Comparison of ENCODE assay signal across 12 cellular contexts in genomic region chr11:2932850-2933251, GRCh38. TPM values are rescaled to one million over a fixed set of nuclear protein-coding genes. Genes with fewer than 3 reads are reported as not detected.
DNase-seq lines count a peak whose midpoint lies in the region; ATAC-seq, FAIRE-seq and TF ChIP-seq lines count a peak whose summit lies in the region.
"Had no signal": no experiment of that assay in that cellular context is flagged by ENCODE, and none has a peak within 500 bp of the region (broad histone marks: within the 10 kb centered on the region; RNA-seq: fewer than 3 reads in every experiment).

No MANE protein-coding gene starts in this region.

- peaks cover 0 to 10% (median 8%) of the 10 kb centered on the region in 8 donors for H3K9me3 ChIP-seq in spleen

- no peak overlapping the region for H2AK5ac ChIP-seq in mesendoderm (ENCODE audit: low read length)

- CTCF ChIA-PET in activated CD4-positive, alpha-beta T cell treated with anti-CD3 and anti-CD28 coated beads, Interleukin-2, amount 10 ng/mL, durations not matched to agents 7 days and 5 days (lab: Charles Lee): interaction anchor here (0.9 to 1.6 kb wide), 7 partner anchors 9 to 401 kb away, joined by 3 to 8 read pairs (median 4); no protein-coding TSS in a partner anchor

- TF ChIP-seq CTCF in spleen (IDR thresholded peaks at IDR 0.05 in 8 of 11, conservative IDR thresholded peaks at IDR 0.05 in 3 of 11) (no peak), D721Med (IDR thresholded peaks at IDR 0.05; ENCODE audit: insufficient read depth, missing control alignments) (no peak)

- H3K4me1 ChIP-seq in spleen: peaks cover 20 to 49% (median 37%) of the 10 kb centered on the region in 6 donors
- H3K4me1 ChIP-seq in mesendoderm (ENCODE audit: control insufficient read depth, low read depth, low read length): peaks cover 2% of the 10 kb centered on the region

- DNase-seq in activated CD4-positive, alpha-beta T cell treated with anti-CD3 and anti-CD28 coated beads, Interleukin-2, amount 10 ng/mL, durations not matched to agents 7 days and 5 days: no peak
- no peak for DNase-seq in activated CD4-positive, alpha-beta T cell treated with anti-CD3 and anti-CD28 coated beads, Interleukin-2, amount 10 ng/mL, durations not matched to agents 24 days and 14 days
- DNase-seq in RPMI8226: peak; percentile 31
- DNase-seq in spleen: peak; percentile 76
- no peak for DNase-seq in mesendoderm
- DNase-seq in NCI-H128 (lab: John Stamatoyannopoulos, UW; ENCODE audit: unreplicated experiment): no peak
- DNase-seq in D721Med (ENCODE audit: insufficient read length, low spot score): no peak
- DNase-seq: activated CD8-positive, alpha-beta memory T cell treated with anti-CD3 and anti-CD28 coated beads for 24 hours had no signal

- no peak overlapping the region for H2BK15ac ChIP-seq in mesendoderm (replicated peaks; ENCODE audit: low read depth)

- no peak overlapping the region for H4K5ac ChIP-seq in mesendoderm (ENCODE audit: low read length)

- H3K9ac ChIP-seq in mesendoderm (ENCODE audit: low read length): no peak overlapping the region

- H3K36me3 ChIP-seq in spleen (no peaks in the 10 kb centered on the region), mesendoderm (ENCODE audit: control insufficient read depth, insufficient read depth, low read length) (no peaks in the 10 kb centered on the region)

- no peak overlapping the region for H3K4ac ChIP-seq in mesendoderm (ENCODE audit: low read depth, low read length)

- WGBS in spleen, 5 donors: 57 to 73% (median 63%) methylated on average over 8 to 15 of the region's 15 CpGs
- WGBS in mesendoderm (ENCODE audit: extremely low coverage, insufficient coverage, low lambda C conversion rate): no CpG with 5 or more reads among the region's 15 CpGs

- H3K27me3 Mint-ChIP-seq in activated CD4-positive, alpha-beta T cell treated with anti-CD3 and anti-CD28 coated beads, Interleukin-2, amount 10 ng/mL, durations not matched to agents 7 days and 5 days: peaks cover 15% of the 10 kb centered on the region
- H3K27me3 Mint-ChIP-seq in activated CD4-positive, alpha-beta T cell treated with anti-CD3 and anti-CD28 coated beads, Interleukin-2, amount 10 ng/mL, durations not matched to agents 24 days and 14 days: peaks cover 9% of the 10 kb centered on the region

- no peak overlapping the region for H3K18ac ChIP-seq in mesendoderm (ENCODE audit: low read length)

- H3K4me2 ChIP-seq in mesendoderm (ENCODE audit: low read length): no peak overlapping the region

- H3K27ac ChIP-seq in spleen (peak overlapping the region in 3 of 8 donors; percentile 57 to 67 (median 67)), mesendoderm (ENCODE audit: low read depth, low read length) (no peak overlapping the region)

- H3K4me3 ChIP-seq in spleen (no peak overlapping the region), mesendoderm (ENCODE audit: low read length) (no peak overlapping the region)

- peaks cover 8% of the 10 kb centered on the region for H3K36me3 Mint-ChIP-seq in activated CD4-positive, alpha-beta T cell treated with anti-CD3 and anti-CD28 coated beads, Interleukin-2, amount 10 ng/mL, durations not matched to agents 7 days and 5 days (ENCODE audit: low read depth)
- peaks cover 8% of the 10 kb centered on the region for H3K36me3 Mint-ChIP-seq in activated CD4-positive, alpha-beta T cell treated with anti-CD3 and anti-CD28 coated beads, Interleukin-2, amount 10 ng/mL, durations not matched to agents 24 days and 14 days (ENCODE audit: low read depth)

- POLR2A ChIA-PET in activated CD4-positive, alpha-beta T cell treated with anti-CD3 and anti-CD28 coated beads, Interleukin-2, amount 10 ng/mL, durations not matched to agents 7 days and 5 days (lab: Charles Lee): no interaction called here

- H3K56ac ChIP-seq in mesendoderm (ENCODE audit: low read length): no peak overlapping the region

- intact Hi-C loops in activated CD4-positive, alpha-beta T cell treated with anti-CD3 and anti-CD28 coated beads, Interleukin-2, amount 10 ng/mL, durations not matched to agents 24 days and 14 days (cut with micrococcal nuclease): loop anchor here (5.0 kb wide), 1 partner anchor 44 kb away; no protein-coding TSS in a partner anchor
- intact Hi-C loops in spleen (cut with DNase I; ENCODE audit: low total_unique reads): no loop called here

- H4K8ac ChIP-seq in mesendoderm (ENCODE audit: low read depth, low read length): no peak overlapping the region

- H2BK5ac ChIP-seq in mesendoderm (ENCODE audit: low read length): no peak overlapping the region

- no peak for FAIRE-seq in D721Med (lab: Jason Lieb, UNC)
- FAIRE-seq: islet of Langerhans had no signal

- H3K4me1 Mint-ChIP-seq in activated CD4-positive, alpha-beta T cell treated with anti-CD3 and anti-CD28 coated beads, Interleukin-2, amount 10 ng/mL, durations not matched to agents 7 days and 5 days: peaks cover 33% of the 10 kb centered on the region
- peaks cover 26% of the 10 kb centered on the region for H3K4me1 Mint-ChIP-seq in activated CD4-positive, alpha-beta T cell treated with anti-CD3 and anti-CD28 coated beads, Interleukin-2, amount 10 ng/mL, durations not matched to agents 24 days and 14 days

- H3K79me2 ChIP-seq in mesendoderm (ENCODE audit: control insufficient read depth, insufficient read depth, low read length): no peaks in the 10 kb centered on the region

- H3K27me3 ChIP-seq in spleen (replicated peaks in 1 of 7) (peaks cover 0 to 46% (median 28%) of the 10 kb centered on the region in 7 donors), mesendoderm (ENCODE audit: insufficient read depth, low read length, poor library complexity) (peaks cover 6% of the 10 kb centered on the region)

- peaks cover 8% of the 10 kb centered on the region for H3K9me3 Mint-ChIP-seq in activated CD4-positive, alpha-beta T cell treated with anti-CD3 and anti-CD28 coated beads, Interleukin-2, amount 10 ng/mL, durations not matched to agents 7 days and 5 days
- peaks cover 3% of the 10 kb centered on the region for H3K9me3 Mint-ChIP-seq in activated CD4-positive, alpha-beta T cell treated with anti-CD3 and anti-CD28 coated beads, Interleukin-2, amount 10 ng/mL, durations not matched to agents 24 days and 14 days

- no peaks in the 10 kb centered on the region for H3K79me1 ChIP-seq in mesendoderm (ENCODE audit: low read length)

- no peak for TF ChIP-seq POLR2A in spleen (IDR thresholded peaks at IDR 0.05)

- no peak overlapping the region for H3K23ac ChIP-seq in mesendoderm (ENCODE audit: low read length)

- no peak overlapping the region for H2BK120ac ChIP-seq in mesendoderm (ENCODE audit: low read depth, low read length)

- H3K27ac Mint-ChIP-seq in activated CD4-positive, alpha-beta T cell treated with anti-CD3 and anti-CD28 coated beads, Interleukin-2, amount 10 ng/mL, durations not matched to agents 7 days and 5 days: peak overlapping the region; percentile 9
- no peak overlapping the region for H3K27ac Mint-ChIP-seq in activated CD4-positive, alpha-beta T cell treated with anti-CD3 and anti-CD28 coated beads, Interleukin-2, amount 10 ng/mL, durations not matched to agents 24 days and 14 days
- H3K27ac Mint-ChIP-seq: IgD-negative memory B cell had no signal

- H3K4me3 Mint-ChIP-seq in activated CD4-positive, alpha-beta T cell treated with anti-CD3 and anti-CD28 coated beads, Interleukin-2, amount 10 ng/mL, durations not matched to agents 7 days and 5 days: no peak overlapping the region
- H3K4me3 Mint-ChIP-seq in activated CD4-positive, alpha-beta T cell treated with anti-CD3 and anti-CD28 coated beads, Interleukin-2, amount 10 ng/mL, durations not matched to agents 24 days and 14 days: no peak overlapping the region
- H3K4me3 Mint-ChIP-seq: IgD-negative memory B cell had no signal

- ATAC-seq in esophagus mucosa: peak; percentile 12

RNA-seq across cellular contexts. Expression of gene PHLDA2, which starts 3.6 kb away (rescaled TPM):
- under 1 TPM; 0.35 to 0.45 TPM for total RNA-seq in activated CD4-positive, alpha-beta T cell treated with anti-CD3 and anti-CD28 coated beads, Interleukin-2, amount 10 ng/mL, durations not matched to agents 7 days and 5 days
- 25.5 and 26.7 TPM in 2 replicates for total RNA-seq in activated CD4-positive, alpha-beta T cell treated with anti-CD3 and anti-CD28 coated beads, Interleukin-2, amount 10 ng/mL, durations not matched to agents 24 days and 14 days
- 45.0 TPM for total RNA-seq in esophagus mucosa
- 1 to 10 TPM in 6 of 7 donors, not detected in 1; 1.4 to 3.5 (median 1.7) TPM for total RNA-seq in spleen
- 1 to 10 TPM; 1.5 to 2.9 (median 2.5) TPM for polyA plus RNA-seq in spleen
- 18.5 TPM for polyA plus RNA-seq in mesendoderm (2013, experiment 1 of 2)
- 18.7 TPM for polyA plus RNA-seq in mesendoderm (2013, experiment 2 of 2)
- total RNA-seq: temporal lobe had no signal
- polyA plus RNA-seq: IgD-negative memory B cell had no signal

RNA-seq across cellular contexts. Expression of gene CDKN1C, which starts 47.3 kb away (rescaled TPM):
- under 1 TPM; 0.29 to 0.40 TPM for total RNA-seq in activated CD4-positive, alpha-beta T cell treated with anti-CD3 and anti-CD28 coated beads, Interleukin-2, amount 10 ng/mL, durations not matched to agents 7 days and 5 days
- total RNA-seq in activated CD4-positive, alpha-beta T cell treated with anti-CD3 and anti-CD28 coated beads, Interleukin-2, amount 10 ng/mL, durations not matched to agents 24 days and 14 days: 1.8 and 2.0 TPM in 2 replicates
- total RNA-seq in esophagus mucosa (3.5 TPM), spleen (10 to 100 TPM in 6 of 7 donors, 1 to 10 TPM in 1; 7.8 to 40.4 (median 20.7) TPM)
- 10 to 100 TPM in 2 of 3 donors, 1 to 10 TPM in 1; 5.4 to 14.6 (median 11.7) TPM for polyA plus RNA-seq in spleen
- polyA plus RNA-seq in mesendoderm (2013, experiment 1 of 2): 4.1 TPM
- 4.4 TPM for polyA plus RNA-seq in mesendoderm (2013, experiment 2 of 2)
- polyA plus RNA-seq: IgD-negative memory B cell had no signal

RNA-seq across cellular contexts. Expression of gene NAP1L4, which starts 59.3 kb away (rescaled TPM):
- total RNA-seq in activated CD4-positive, alpha-beta T cell treated with anti-CD3 and anti-CD28 coated beads, Interleukin-2, amount 10 ng/mL, durations not matched to agents 7 days and 5 days: 100 to 1,000 TPM; 354 to 367 TPM
- 263 and 272 TPM in 2 replicates for total RNA-seq in activated CD4-positive, alpha-beta T cell treated with anti-CD3 and anti-CD28 coated beads, Interleukin-2, amount 10 ng/mL, durations not matched to agents 24 days and 14 days
- total RNA-seq in esophagus mucosa: 113 TPM
- total RNA-seq in spleen: 100 to 1,000 TPM in 6 of 7 donors, 10 to 100 TPM in 1; 87.5 to 137 (median 131) TPM
- 100 to 1,000 TPM in 1 of 3 donors, 10 to 100 TPM in 2; 79.5 to 104 (median 90.6) TPM for polyA plus RNA-seq in spleen
- 166 TPM for polyA plus RNA-seq in mesendoderm (2013, experiment 1 of 2)
- 172 TPM for polyA plus RNA-seq in mesendoderm (2013, experiment 2 of 2)

Comparison
In these comparisons a context has a peak if more than half of its experiments do, and no peak if none do; other contexts are left out.
1. DNase-seq: peak in RPMI8226 (single experiment) and spleen (single experiment); none in activated CD4-positive, alpha-beta T cell treated with anti-CD3 and anti-CD28 coated beads, Interleukin-2, amount 10 ng/mL, durations not matched to agents 7 days and 5 days (single experiment), activated CD4-positive, alpha-beta T cell treated with anti-CD3 and anti-CD28 coated beads, Interleukin-2, amount 10 ng/mL, durations not matched to agents 24 days and 14 days (single experiment), mesendoderm (single experiment), NCI-H128 (single experiment) and D721Med (single experiment).